In the genomic region with DNA sequence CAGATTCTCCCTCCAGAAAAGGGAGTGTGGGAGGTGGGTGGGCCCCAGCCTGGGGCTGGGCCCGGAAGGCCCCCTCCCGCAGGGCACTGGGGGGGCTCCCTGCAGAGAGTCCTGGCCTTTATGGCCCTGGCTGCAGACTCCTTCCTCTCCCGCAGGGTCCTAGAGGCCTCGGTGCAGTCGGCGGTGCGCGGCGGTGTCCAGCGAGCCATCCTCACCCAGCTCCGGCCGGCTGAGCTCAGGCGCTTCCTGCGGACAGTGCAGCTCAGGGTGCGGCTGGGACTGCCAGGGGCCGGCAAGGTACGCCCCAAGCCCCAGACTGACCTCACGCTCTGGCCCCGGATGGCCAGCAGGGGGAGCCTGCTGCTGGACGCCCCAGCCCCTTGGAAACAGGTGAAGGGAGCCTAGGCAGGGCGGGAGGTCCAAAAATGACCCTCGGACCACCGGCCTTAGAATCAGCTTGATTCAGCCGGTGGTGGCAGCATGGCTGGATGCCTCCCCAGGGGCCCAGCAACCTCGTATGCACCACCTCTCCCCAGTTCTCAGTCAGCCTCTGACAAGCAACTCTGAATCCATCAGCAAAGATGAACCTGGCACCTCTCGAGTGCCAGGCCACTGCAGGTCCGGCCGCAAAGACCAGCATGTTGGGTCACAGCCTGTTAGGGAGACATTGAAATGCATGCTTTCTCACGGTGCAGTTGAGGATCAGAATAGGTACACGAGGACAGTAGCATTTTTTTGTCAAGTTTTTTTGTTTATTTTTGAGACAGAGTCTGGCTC, we compare ENCODE assay signal across 8 cellular contexts. TPM values are rescaled to one million over a fixed set of nuclear protein-coding genes. Genes with fewer than 3 reads are reported as not detected.
DNase-seq lines count a peak whose midpoint lies in the region; TF ChIP-seq lines count a peak whose summit lies in the region.

No MANE protein-coding gene starts in this region.

- no peaks in the 10 kb centered on the region for H3K36me3 Mint-ChIP-seq in activated T-cell treated with anti-CD3 and anti-CD28 coated beads, Interleukin-2, amount 50 U/mL, for 24 hours (ENCODE audit: low read depth)
- H3K36me3 Mint-ChIP-seq in nephron (ENCODE audit: low read depth): no peaks in the 10 kb centered on the region
- H3K36me3 Mint-ChIP-seq in type B pancreatic cell: no peaks in the 10 kb centered on the region

- H3K27ac Mint-ChIP-seq in activated T-cell treated with anti-CD3 and anti-CD28 coated beads, Interleukin-2, amount 50 U/mL, for 24 hours: no peak overlapping the region
- no peak overlapping the region for H3K27ac Mint-ChIP-seq in nephron
- no peak overlapping the region for H3K27ac Mint-ChIP-seq in type B pancreatic cell

- H3K4me1 Mint-ChIP-seq in activated T-cell treated with anti-CD3 and anti-CD28 coated beads, Interleukin-2, amount 50 U/mL, for 24 hours (ENCODE audit: low read depth): peaks cover 6% of the 10 kb centered on the region
- H3K4me1 Mint-ChIP-seq in nephron: peaks cover 26% of the 10 kb centered on the region
- no peaks in the 10 kb centered on the region for H3K4me1 Mint-ChIP-seq in type B pancreatic cell (ENCODE audit: unreplicated experiment)

- TF ChIP-seq CTCF in NB4 (IDR thresholded peaks at IDR 0.05; ENCODE audit: low read depth, low read length) (peak; percentile 80), fibroblast of pulmonary artery (IDR thresholded peaks at IDR 0.05; ENCODE audit: low read length, missing control alignments) (peak; percentile 71), nephron (IDR thresholded peaks at IDR 0.05; ENCODE audit: unreplicated experiment in 3 of 3) (peak; percentile 67 to 78 (median 74)), type B pancreatic cell (conservative IDR thresholded peaks at IDR 0.05) (peak; percentile 92)

- H3K4me3 ChIP-seq in NB4 (ENCODE audit: low read depth, low read length) (no peak overlapping the region), fibroblast of pulmonary artery (replicated peaks; ENCODE audit: low read depth, low read length) (peak overlapping the region; percentile 21)

- DNase-seq in activated T-cell treated with anti-CD3 and anti-CD28 coated beads for 1 hour (ENCODE audit: low read depth) (peak; percentile 38), activated T-cell treated with anti-CD3 and anti-CD28 coated beads for 4 hours (no peak), NB4 (ENCODE audit: low read depth) (peak; percentile 51), fibroblast of pulmonary artery (ENCODE audit: low read depth) (peak; percentile 60), type B pancreatic cell (ENCODE audit: extremely low spot score, unreplicated experiment) (no peak), OCI-M2 (lab: John Stamatoyannopoulos, UW; ENCODE audit: unreplicated experiment) (no peak)
- peak; percentile 68 for DNase-seq in activated T-cell treated with anti-CD3 and anti-CD28 coated beads, Interleukin-2, amount 50 U/mL, for 24 hours

- H3K9me3 Mint-ChIP-seq in activated T-cell treated with anti-CD3 and anti-CD28 coated beads, Interleukin-2, amount 50 U/mL, for 24 hours: no peaks in the 10 kb centered on the region
- H3K9me3 Mint-ChIP-seq in nephron (no peaks in the 10 kb centered on the region), type B pancreatic cell (no peaks in the 10 kb centered on the region)

- no peak for TF ChIP-seq POLR2A in NB4 (IDR thresholded peaks at IDR 0.05; ENCODE audit: extremely low read depth, insufficient read length)

- H3K4me3 Mint-ChIP-seq in activated T-cell treated with anti-CD3 and anti-CD28 coated beads, Interleukin-2, amount 50 U/mL, for 24 hours: peak overlapping the region; percentile 29
- H3K4me3 Mint-ChIP-seq in nephron: peak overlapping the region in 2 of 3 experiments; percentile 42 to 60
- H3K4me3 Mint-ChIP-seq in type B pancreatic cell: no peak overlapping the region

- no peaks in the 10 kb centered on the region for H3K27me3 Mint-ChIP-seq in activated T-cell treated with anti-CD3 and anti-CD28 coated beads, Interleukin-2, amount 50 U/mL, for 24 hours
- H3K27me3 Mint-ChIP-seq in nephron (ENCODE audit: low read depth) (no peaks in the 10 kb centered on the region), type B pancreatic cell (no peaks in the 10 kb centered on the region)

RNA-seq across cellular contexts. Expression of a gene that starts 20.6 kb away (rescaled TPM):
- total RNA-seq in type B pancreatic cell (ENCODE audit: low replicate concordance): 30.1 and 33.4 TPM in 2 replicates

RNA-seq across cellular contexts. Expression of a gene that starts 20.8 kb away (rescaled TPM):
- total RNA-seq in type B pancreatic cell (ENCODE audit: low replicate concordance): 21.3 and 31.1 TPM in 2 replicates

RNA-seq across cellular contexts. Expression of a gene that starts 23.2 kb away (rescaled TPM):
- total RNA-seq in type B pancreatic cell (ENCODE audit: low replicate concordance): 0.40 TPM in 1 of 2 replicates, not detected in the other

RNA-seq across cellular contexts. Expression of a gene that starts 49.2 kb away (rescaled TPM):
- total RNA-seq in type B pancreatic cell (ENCODE audit: low replicate concordance): 38.0 and 38.6 TPM in 2 replicates

Comparison
In these comparisons a context has a peak if more than half of its experiments do, and no peak if none do; other contexts are left out.
1. DNase-seq: peak in activated T-cell treated with anti-CD3 and anti-CD28 coated beads for 1 hour (single experiment), NB4 (single experiment), activated T-cell treated with anti-CD3 and anti-CD28 coated beads, Interleukin-2, amount 50 U/mL, for 24 hours (single experiment) and fibroblast of pulmonary artery (single experiment); none in activated T-cell treated with anti-CD3 and anti-CD28 coated beads for 4 hours (single experiment), type B pancreatic cell (single experiment) and OCI-M2 (single experiment).
2. Peak in every context shown above with its lines, with median percentiles within 50 percentile points of each other: CTCF ChIP-seq.